In the genomic region with DNA sequence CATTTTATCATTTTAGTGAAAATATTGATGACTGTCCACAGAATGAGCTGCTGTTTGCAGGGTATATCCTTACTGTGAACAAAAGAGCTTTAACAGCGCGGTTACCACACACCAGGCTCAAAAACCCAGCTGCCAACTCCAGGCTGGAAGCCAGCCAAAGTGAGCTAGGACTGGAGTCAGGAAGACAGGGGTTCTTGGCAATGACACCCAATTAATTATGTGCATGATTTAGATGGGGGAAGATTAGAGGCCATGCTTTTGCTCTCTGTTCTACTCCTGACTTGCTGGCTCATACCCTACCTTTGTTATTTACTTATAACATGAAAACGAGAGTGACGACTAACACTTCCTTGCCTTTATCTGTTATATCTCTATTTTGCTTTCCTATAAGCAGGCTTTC, we compare ENCODE assay signal across 9 cellular contexts. TPM values are rescaled to one million over a fixed set of nuclear protein-coding genes. Genes with fewer than 3 reads are reported as not detected.
DNase-seq lines count a peak whose midpoint lies in the region; ATAC-seq and TF ChIP-seq lines count a peak whose summit lies in the region.
"Had no signal": no experiment of that assay in that cellular context is flagged by ENCODE, and none has a peak within 500 bp of the region (broad histone marks: within the 10 kb centered on the region; RNA-seq: fewer than 3 reads in every experiment).

No MANE protein-coding gene starts in this region.

- H3K27me3 ChIP-seq in MG63 (no peaks in the 10 kb centered on the region), prostate gland (replicated peaks; ENCODE audit: insufficient read depth) (no peaks in the 10 kb centered on the region), spleen (replicated peaks in 1 of 7) (no peaks in the 10 kb centered on the region)

- no TSS peak for BruUV-seq in MCF 10A (replicated peaks; lab: Mats Ljungman, UMichigan)

- H3K9me3 Mint-ChIP-seq in MCF 10A (ENCODE audit: unreplicated experiment) = no peaks in the 10 kb centered on the region

- H3K36me3 ChIP-seq in MG63 (no peaks in the 10 kb centered on the region), prostate gland (no peaks in the 10 kb centered on the region), spleen (no peaks in the 10 kb centered on the region)

- TF ChIP-seq CTCF in MCF 10A (IDR thresholded peaks at IDR 0.05; ENCODE audit: unreplicated experiment) (no peak), prostate gland (IDR thresholded peaks at IDR 0.05) (no peak), spleen (IDR thresholded peaks at IDR 0.05 in 8 of 11, conservative IDR thresholded peaks at IDR 0.05 in 3 of 11) (no peak)

- no peak for ATAC-seq in GM21528 (IDR thresholded peaks at IDR 0.05; ENCODE audit: low FRiP score, unreplicated experiment)

- H3K4me3 Mint-ChIP-seq in MCF 10A (ENCODE audit: unreplicated experiment) = no peak overlapping the region

- H3K27ac Mint-ChIP-seq in MCF 10A (ENCODE audit: low read depth, unreplicated experiment) = no peak overlapping the region

- peak; percentile 22 for DNase-seq in MG63
- DNase-seq in NCI-H446 (lab: John Stamatoyannopoulos, UW) = peak; percentile 94 to 96
- DNase-seq in MCF 10A (ENCODE audit: unreplicated experiment) = peak; percentile 82
- DNase-seq in prostate gland (ENCODE audit: low spot score) = peak; percentile 84
- DNase-seq in MV-4-11 (lab: John Stamatoyannopoulos, UW) = no peak
- no peak for DNase-seq in spleen
- DNase-seq in GDM1 (lab: John Stamatoyannopoulos, UW) = no peak
- DNase-seq: GF-D8 had no signal

- 12% methylated on average over 4 of the region's 4 CpGs for WGBS in prostate gland
- 42 to 56% (median 46%) methylated on average over 4 of the region's 4 CpGs for WGBS in spleen, 5 donors

- CTCF ChIA-PET in MCF 10A (lab: Yijun Ruan, JAX) = interaction anchor here (0.6 to 1.2 kb wide), 3 partner anchors 9 to 167 kb away, joined by 4 to 6 read pairs (median 5); no protein-coding TSS in a partner anchor

- intact Hi-C loops in MCF 10A (cut with micrococcal nuclease) = no loop called here
- intact Hi-C loops in prostate gland (cut with DNase I) = no loop called here
- intact Hi-C loops in spleen (cut with DNase I; ENCODE audit: low total_unique reads) = no loop called here

- POLR2A ChIA-PET in MCF 10A (lab: Yijun Ruan, JAX) = interaction anchor here (0.7 to 1.5 kb wide), 11 partner anchors 22 to 462 kb away, joined by 3 to 8 read pairs (median 3); no protein-coding TSS in a partner anchor

- H3K4me3 ChIP-seq in MG63 = no peak overlapping the region
- no peak overlapping the region for H3K4me3 ChIP-seq in prostate gland
- no peak overlapping the region for H3K4me3 ChIP-seq in spleen

- no peaks in the 10 kb centered on the region for H3K9me3 ChIP-seq in MG63
- H3K9me3 ChIP-seq in prostate gland = no peaks in the 10 kb centered on the region
- H3K9me3 ChIP-seq in spleen = no peaks in the 10 kb centered on the region

- TF ChIP-seq POLR2A in prostate gland (IDR thresholded peaks at IDR 0.05) = no peak
- no peak for TF ChIP-seq POLR2A in spleen (IDR thresholded peaks at IDR 0.05)

- no peaks in the 10 kb centered on the region for H3K36me3 Mint-ChIP-seq in MCF 10A (ENCODE audit: insufficient read depth, unreplicated experiment)

- H3K27ac ChIP-seq in prostate gland (no peak overlapping the region), spleen (no peak overlapping the region)

- no peaks in the 10 kb centered on the region for H3K4me1 Mint-ChIP-seq in MCF 10A (ENCODE audit: insufficient read depth, unreplicated experiment)

- no peaks in the 10 kb centered on the region for H3K4me1 ChIP-seq in prostate gland (replicated peaks)
- peaks cover 0 to 7% (median 3%) of the 10 kb centered on the region in 6 donors for H3K4me1 ChIP-seq in spleen

- no peaks in the 10 kb centered on the region for H3K27me3 Mint-ChIP-seq in MCF 10A (ENCODE audit: insufficient read depth, unreplicated experiment)

RNA-seq across cellular contexts. Expression of gene GPCPD1, which starts 10.5 kb away (rescaled TPM):
- 7.4 and 14.0 TPM in 2 replicates for total RNA-seq in MG63 (2014; rRNA removed; shearing (Covaris generic); ENCODE audit: low replicate concordance)
- 35.4 and 63.8 TPM in 2 replicates for total RNA-seq in MCF 10A (2022)
- total RNA-seq in prostate gland = 10 to 100 TPM; 12.6 to 25.7 TPM
- 100 to 1,000 TPM in 1 of 7 donors, 10 to 100 TPM in 6; 49.6 to 129 (median 85.3) TPM for total RNA-seq in spleen
- polyA plus RNA-seq in spleen = 10 to 100 TPM; 31.3 to 47.2 (median 33.9) TPM

Comparison
In these comparisons a context has a peak if more than half of its experiments do, and no peak if none do; other contexts are left out.
1. DNase-seq: peak in MG63 (single experiment), NCI-H446 (2 of 2), MCF 10A (single experiment) and prostate gland (single experiment); none in MV-4-11 (single experiment), spleen (single experiment) and GDM1 (single experiment).